5 cellular contexts compared by ENCODE assay signal in the genomic region with DNA sequence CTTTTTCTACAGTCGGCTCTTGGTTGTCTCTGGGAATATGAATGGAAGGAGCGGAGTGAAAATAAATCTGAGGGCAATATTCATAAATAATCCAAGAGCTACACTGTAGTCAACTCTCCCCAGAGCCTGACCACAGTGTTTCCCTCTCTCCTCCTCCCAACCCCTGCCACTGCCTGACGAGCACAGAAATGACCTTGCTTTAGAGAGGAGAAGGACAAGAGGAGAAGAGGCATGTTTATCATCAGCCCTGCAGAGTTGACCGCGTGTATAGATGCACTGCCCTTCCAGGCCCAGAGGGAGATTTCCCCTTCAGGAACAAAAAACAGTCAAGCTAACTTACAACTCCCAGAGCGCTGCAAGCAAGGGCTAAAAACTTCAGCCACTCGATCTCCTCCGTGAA. TPM values are rescaled to one million over a fixed set of nuclear protein-coding genes. Genes with fewer than 3 reads are reported as not detected.
"Had no signal": no experiment of that assay in that cellular context is flagged by ENCODE, and none has a peak within 500 bp of the region (broad histone marks: within the 10 kb centered on the region; RNA-seq: fewer than 3 reads in every experiment).

No MANE protein-coding gene starts in this region.

RNA-seq across cellular contexts. Expression of gene ROPN1, which starts 16.9 kb away (rescaled TPM):
- total RNA-seq: K562, M059J, PC-3, Peyer's patch, SJSA1 had no signal
- polyA plus RNA-seq: K562 had no signal
